In the genomic region with DNA sequence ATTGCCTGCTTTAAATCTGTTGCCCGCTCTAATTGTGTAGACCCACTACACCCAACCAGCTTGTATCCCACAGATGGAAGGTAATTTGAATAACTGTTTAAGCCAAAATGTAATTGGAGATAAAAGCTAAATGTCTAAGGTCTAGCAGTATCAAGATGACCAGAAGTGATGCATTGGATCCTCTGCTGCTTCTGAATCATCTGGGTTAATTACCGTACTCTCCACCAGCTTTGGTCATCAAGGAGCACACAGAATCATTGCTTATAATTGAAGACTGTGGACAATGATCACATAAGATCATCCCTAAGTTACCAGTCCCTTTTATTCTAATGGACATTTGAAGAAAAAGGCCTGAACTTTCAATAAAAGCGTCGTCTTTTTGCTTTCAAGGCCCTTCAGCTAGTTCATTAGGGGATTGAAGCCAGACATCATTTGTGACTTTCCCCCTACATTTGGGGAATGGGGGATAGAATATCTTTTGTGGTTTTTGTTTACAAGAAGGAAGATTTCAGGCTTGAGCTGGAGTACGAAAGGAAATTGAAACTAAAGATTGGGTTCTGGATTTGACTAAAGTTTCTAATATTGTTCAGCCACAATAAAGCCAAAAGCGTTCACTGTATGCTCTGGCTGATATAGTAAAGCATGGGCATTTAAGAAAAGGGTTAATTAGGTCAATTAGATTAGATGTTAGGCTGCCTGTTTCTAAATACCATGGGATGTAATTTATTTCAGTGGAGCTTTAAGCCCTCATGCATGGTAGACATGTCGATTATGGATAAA, we compare ENCODE assay signal across 15 cellular contexts.
A peak's percentile ranks its signal among the peaks of the same experiment; 100 is the strongest.
DNase-seq lines count a peak whose midpoint lies in the region; ATAC-seq, FAIRE-seq and TF ChIP-seq lines count a peak whose summit lies in the region.
"Had no signal": no experiment of that assay in that cellular context is flagged by ENCODE, and none has a peak within 500 bp of the region (broad histone marks: within the 10 kb centered on the region; RNA-seq: fewer than 3 reads in every experiment).

No MANE protein-coding gene starts in this region.

- no peaks in the 10 kb centered on the region for H3K36me3 ChIP-seq in MM.1S (replicated peaks; ENCODE audit: insufficient read depth, low read length)
- H3K36me3 ChIP-seq: neutrophil had no signal

- H3K79me2 ChIP-seq in MM.1S (ENCODE audit: low read length): peaks cover 59% of the 10 kb centered on the region

- no peak for FAIRE-seq in RCC 7860 (lab: Jason Lieb, UNC)
- FAIRE-seq: A549, frontal cortex had no signal

- no peaks in the 10 kb centered on the region for H3K9me2 ChIP-seq in MM.1S (replicated peaks; ENCODE audit: insufficient read depth, low read length)

- H4K20me1 ChIP-seq in MM.1S (ENCODE audit: insufficient read depth, low read length): no peaks in the 10 kb centered on the region

- H3K4me2 ChIP-seq in MM.1S (ENCODE audit: low read depth, low read length): peak overlapping the region; percentile 55

- H3K4me1 ChIP-seq in MM.1S (ENCODE audit: low read length): peaks cover 45% of the 10 kb centered on the region

- no peak overlapping the region for H3K27ac Mint-ChIP-seq in activated CD4-positive, alpha-beta T cell treated with anti-CD3 and anti-CD28 coated beads, Interleukin-2, amount 10 ng/mL, durations not matched to agents 24 days and 14 days
- H3K27ac Mint-ChIP-seq in natural killer cell treated with Interleukin-12 subunit alpha and Interleukin-12 subunit beta and Interleukin-15 and Interleukin-18, amount 100 ng/mL, for 72 hours: peak overlapping the region; percentile 64 to 84
- H3K27ac Mint-ChIP-seq: activated naive CD4-positive, alpha-beta T cell treated with anti-CD3 and anti-CD28 coated beads, Interleukin-2, amount 50 U/mL, for 72 hours had no signal

- H3K27me3 ChIP-seq in MM.1S (replicated peaks; ENCODE audit: insufficient read depth, low read length): no peaks in the 10 kb centered on the region
- H3K27me3 ChIP-seq: neutrophil had no signal

- peak overlapping the region; percentile 24 for H3K4me3 Mint-ChIP-seq in activated CD4-positive, alpha-beta T cell treated with anti-CD3 and anti-CD28 coated beads, Interleukin-2, amount 10 ng/mL, durations not matched to agents 24 days and 14 days
- H3K4me3 Mint-ChIP-seq in natural killer cell treated with Interleukin-12 subunit alpha and Interleukin-12 subunit beta and Interleukin-15 and Interleukin-18, amount 100 ng/mL, for 72 hours: peak overlapping the region; percentile 78

- H3K9me3 ChIP-seq in MM.1S (replicated peaks; ENCODE audit: insufficient read depth, low read length): no peaks in the 10 kb centered on the region
- H3K9me3 ChIP-seq: A549, neutrophil had no signal

- ATAC-seq in GM21529 (IDR thresholded peaks at IDR 0.05; ENCODE audit: unreplicated experiment): peak; percentile 44
- ATAC-seq in natural killer cell treated with Interleukin-12 subunit alpha and Interleukin-12 subunit beta and Interleukin-15 and Interleukin-18, amount 100 ng/mL, for 72 hours: peak in 1 of 2 donors; percentile 47
- ATAC-seq: A549; activated naive CD4-positive, alpha-beta T cell treated with anti-CD3 and anti-CD28 coated beads, Interleukin-2, amount 50 U/mL, for 72 hours had no signal

- H3K9ac ChIP-seq in MM.1S (ENCODE audit: low read length): no peak overlapping the region

- peaks cover 13% of the 10 kb centered on the region for H3F3A ChIP-seq in MM.1S (ENCODE audit: insufficient read depth, low read length)

- H3K27ac ChIP-seq in MM.1S (ENCODE audit: low read length): peak overlapping the region; percentile 6; the same call in 1 of the 2 replicates

- peaks cover 70% of the 10 kb centered on the region for H3K4me1 Mint-ChIP-seq in activated CD4-positive, alpha-beta T cell treated with anti-CD3 and anti-CD28 coated beads, Interleukin-2, amount 10 ng/mL, durations not matched to agents 24 days and 14 days
- H3K4me1 Mint-ChIP-seq in natural killer cell treated with Interleukin-12 subunit alpha and Interleukin-12 subunit beta and Interleukin-15 and Interleukin-18, amount 100 ng/mL, for 72 hours (ENCODE audit: low read depth in 2 of 2): peaks cover 82 to 88% of the 10 kb centered on the region in 2 donors

- intact Hi-C loops in activated CD4-positive, alpha-beta T cell treated with anti-CD3 and anti-CD28 coated beads, Interleukin-2, amount 10 ng/mL, durations not matched to agents 24 days and 14 days (cut with micrococcal nuclease): loop anchor here (5.0 kb wide), 2 partner anchors 117 to 123 kb away; a partner anchor contains a TSS

- DNase-seq in activated CD4-positive, alpha-beta T cell treated with anti-CD3 and anti-CD28 coated beads, Interleukin-2, amount 10 ng/mL, durations not matched to agents 24 days and 14 days: no peak
- no peak for DNase-seq in activated CD4-positive, alpha-beta T cell treated with anti-CD3 and anti-CD28 coated beads, Interleukin-2, amount 50 U/mL, for 48 hours
- DNase-seq in MM.1S (peak; percentile 29), GF-D8 (lab: John Stamatoyannopoulos, UW) (no peak), RCC 7860 (ENCODE audit: low spot score) (no peak), GM19240 (ENCODE audit: insufficient read length, low spot score) (no peak)
- DNase-seq in natural killer cell treated with Interleukin-12 subunit alpha and Interleukin-12 subunit beta and Interleukin-15 and Interleukin-18, amount 100 ng/mL, for 72 hours (ENCODE audit: low spot score): no peak
- DNase-seq: activated CD4-positive, CD25-positive, alpha-beta regulatory T cell treated with anti-CD3 and anti-CD28 coated beads, Interleukin-2, amount 50 U/mL, for 72 hours; dermis blood vessel endothelial cell; Kasumi-1 had no signal

- H3K27me3 Mint-ChIP-seq in activated CD4-positive, alpha-beta T cell treated with anti-CD3 and anti-CD28 coated beads, Interleukin-2, amount 10 ng/mL, durations not matched to agents 24 days and 14 days: no peaks in the 10 kb centered on the region
- H3K27me3 Mint-ChIP-seq in natural killer cell treated with Interleukin-12 subunit alpha and Interleukin-12 subunit beta and Interleukin-15 and Interleukin-18, amount 100 ng/mL, for 72 hours: no peaks in the 10 kb centered on the region

- 0 out of 2 replicates have a peak overlapping the region, but pooled peaks have one; percentile 13 for H3K4me3 ChIP-seq in MM.1S (ENCODE audit: low read length)
- H3K4me3 ChIP-seq: A549 had no signal

- peaks cover 6% of the 10 kb centered on the region for H3K36me3 Mint-ChIP-seq in activated CD4-positive, alpha-beta T cell treated with anti-CD3 and anti-CD28 coated beads, Interleukin-2, amount 10 ng/mL, durations not matched to agents 24 days and 14 days (ENCODE audit: low read depth)
- H3K36me3 Mint-ChIP-seq in natural killer cell treated with Interleukin-12 subunit alpha and Interleukin-12 subunit beta and Interleukin-15 and Interleukin-18, amount 100 ng/mL, for 72 hours: no peaks in the 10 kb centered on the region
- H3K36me3 Mint-ChIP-seq: activated naive CD4-positive, alpha-beta T cell treated with anti-CD3 and anti-CD28 coated beads, Interleukin-2, amount 50 U/mL, for 72 hours had no signal

- no peak overlapping the region for H2AFZ ChIP-seq in MM.1S (ENCODE audit: low read length)

- no peak for TF ChIP-seq CTCF in MM.1S (IDR thresholded peaks at IDR 0.05; ENCODE audit: low read length)

- H3K9me3 Mint-ChIP-seq in activated CD4-positive, alpha-beta T cell treated with anti-CD3 and anti-CD28 coated beads, Interleukin-2, amount 10 ng/mL, durations not matched to agents 24 days and 14 days: no peaks in the 10 kb centered on the region
- no peaks in the 10 kb centered on the region for H3K9me3 Mint-ChIP-seq in natural killer cell treated with Interleukin-12 subunit alpha and Interleukin-12 subunit beta and Interleukin-15 and Interleukin-18, amount 100 ng/mL, for 72 hours
- H3K9me3 Mint-ChIP-seq: activated naive CD4-positive, alpha-beta T cell treated with anti-CD3 and anti-CD28 coated beads, Interleukin-2, amount 50 U/mL, for 72 hours had no signal
